Comparison of ENCODE assay signal across 8 cellular contexts in the genomic region with DNA sequence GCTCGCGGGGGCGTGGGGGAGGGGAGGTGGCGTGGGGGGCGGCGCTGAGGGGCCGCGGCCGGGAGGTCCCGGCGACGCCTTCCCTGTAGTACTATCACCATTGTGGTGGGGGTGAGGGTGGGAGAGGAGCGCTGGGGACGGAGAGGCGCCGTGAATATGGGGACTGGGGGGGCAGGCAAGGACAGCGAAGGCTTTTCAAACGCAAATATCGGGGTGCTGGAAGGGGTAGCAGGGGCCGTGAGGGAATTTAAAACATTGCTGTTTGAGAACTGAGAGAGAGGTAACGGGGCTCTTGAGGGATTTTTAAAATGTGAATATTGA. TPM values are rescaled to one million over a fixed set of nuclear protein-coding genes. Genes with fewer than 3 reads are reported as not detected.
DNase-seq lines count a peak whose midpoint lies in the region; ATAC-seq and TF ChIP-seq lines count a peak whose summit lies in the region.

No MANE protein-coding gene starts in this region.

- DNase-seq in AG10803 (ENCODE audit: low read depth) (no peak), adipocyte (ENCODE audit: low read depth) (no peak), uterus (no peak), NCI-H187 (lab: John Stamatoyannopoulos, UW) (no peak), GM03348 (ENCODE audit: low spot score) (no peak)

- ATAC-seq in HG02588 (IDR thresholded peaks at IDR 0.05; ENCODE audit: unreplicated experiment) (peak; percentile 12), HG03439 (IDR thresholded peaks at IDR 0.05; ENCODE audit: unreplicated experiment) (no peak)

- no peak for TF ChIP-seq POLR2A in uterus (IDR thresholded peaks at IDR 0.05)

- WGBS in liver: 1% methylated on average over 21 of the region's 21 CpGs

- H3K9me3 ChIP-seq in adipocyte (ENCODE audit: control insufficient read depth, low read length) (no peaks in the 10 kb centered on the region), liver (ENCODE audit: control insufficient read depth in 4 of 4, low read length in 3 of 4) (no peaks in the 10 kb centered on the region), uterus (no peaks in the 10 kb centered on the region)

- no peaks in the 10 kb centered on the region for H3K27me3 ChIP-seq in adipocyte (replicated peaks; ENCODE audit: control insufficient read depth, insufficient read depth, low read length)
- no peaks in the 10 kb centered on the region for H3K27me3 ChIP-seq in liver (ENCODE audit: control insufficient read depth in 4 of 4, insufficient read depth in 4 of 4, low read length in 3 of 4)
- H3K27me3 ChIP-seq in uterus: no peaks in the 10 kb centered on the region

- H3K9ac ChIP-seq in adipocyte (ENCODE audit: low read length) (peak overlapping the region; percentile 90), liver (ENCODE audit: low read depth in 1 of 2, low read length in 2 of 2) (peak overlapping the region; percentile 75 to 86)

- H3K4me1 ChIP-seq in adipocyte (ENCODE audit: control insufficient read depth, insufficient read depth, low read length): peaks cover 24% of the 10 kb centered on the region
- peaks cover 5 to 22% (median 14%) of the 10 kb centered on the region in 4 donors for H3K4me1 ChIP-seq in liver (ENCODE audit: control insufficient read depth in 4 of 4, insufficient read depth in 4 of 4, low read length in 3 of 4)
- peaks cover 6 to 7% of the 10 kb centered on the region in 2 donors for H3K4me1 ChIP-seq in uterus

- H3K27ac ChIP-seq in liver (ENCODE audit: low read depth in 1 of 2, low read length in 2 of 2): peak overlapping the region; percentile 70 to 78
- H3K27ac ChIP-seq in uterus: peak overlapping the region; percentile 83 to 90

- H3K36me3 ChIP-seq in adipocyte (ENCODE audit: control insufficient read depth, insufficient read depth, low read length, severe bottlenecking) (no peaks in the 10 kb centered on the region), liver (ENCODE audit: control insufficient read depth in 4 of 4, insufficient read depth in 3 of 4, low read depth in 1 of 4, low read length in 3 of 4) (no peaks in the 10 kb centered on the region), uterus (no peaks in the 10 kb centered on the region)

- H3K4me3 ChIP-seq in AG10803 (ENCODE audit: low read length): peak overlapping the region; percentile 86
- H3K4me3 ChIP-seq in adipocyte (ENCODE audit: low read length): peak overlapping the region; percentile 84
- peak overlapping the region; percentile 94 to 96 (median 95) for H3K4me3 ChIP-seq in liver (ENCODE audit: low read depth in 1 of 3, low read length in 3 of 3)
- H3K4me3 ChIP-seq in uterus: peak overlapping the region; percentile 82 to 94

- TF ChIP-seq RAD21 in liver (IDR thresholded peaks at IDR 0.05): no peak

- intact Hi-C loops in uterus (cut with DNase I; ENCODE audit: low total_unique reads): no loop called here

- TF ChIP-seq CTCF in AG10803 (conservative IDR thresholded peaks at IDR 0.05; ENCODE audit: low read length) (no peak), liver (IDR thresholded peaks at IDR 0.05; ENCODE audit: low read depth, low read length, missing input control) (no peak), uterus (IDR thresholded peaks at IDR 0.05) (no peak)

TF ChIP-seq in liver, 16 proteins besides CTCF, POLR2A, EP300 and RAD21:
- no peak for TF ChIP-seq HNF4A (conservative IDR thresholded peaks at IDR 0.05)
- no peak for TF ChIP-seq EGR1 (IDR thresholded peaks at IDR 0.05; ENCODE audit: low read depth in 2 of 2)
- TF ChIP-seq, protein P1, sequence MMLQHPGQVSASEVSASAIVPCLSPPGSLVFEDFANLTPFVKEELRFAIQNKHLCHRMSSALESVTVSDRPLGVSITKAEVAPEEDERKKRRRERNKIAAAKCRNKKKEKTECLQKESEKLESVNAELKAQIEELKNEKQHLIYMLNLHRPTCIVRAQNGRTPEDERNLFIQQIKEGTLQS (IDR thresholded peaks at IDR 0.05): no peak
- TF ChIP-seq TAF1 (conservative IDR thresholded peaks at IDR 0.05): no peak
- no peak for TF ChIP-seq JUND (IDR thresholded peaks at IDR 0.05)
- TF ChIP-seq GABPA (IDR thresholded peaks at IDR 0.05 in 1 of 2, conservative IDR thresholded peaks at IDR 0.05 in 1 of 2): no peak
- no peak for TF ChIP-seq SP1 (IDR thresholded peaks at IDR 0.05)
- TF ChIP-seq NR2F2 (IDR thresholded peaks at IDR 0.05): no peak
- no peak for TF ChIP-seq RXRA (IDR thresholded peaks at IDR 0.05)
- TF ChIP-seq, protein P2, sequence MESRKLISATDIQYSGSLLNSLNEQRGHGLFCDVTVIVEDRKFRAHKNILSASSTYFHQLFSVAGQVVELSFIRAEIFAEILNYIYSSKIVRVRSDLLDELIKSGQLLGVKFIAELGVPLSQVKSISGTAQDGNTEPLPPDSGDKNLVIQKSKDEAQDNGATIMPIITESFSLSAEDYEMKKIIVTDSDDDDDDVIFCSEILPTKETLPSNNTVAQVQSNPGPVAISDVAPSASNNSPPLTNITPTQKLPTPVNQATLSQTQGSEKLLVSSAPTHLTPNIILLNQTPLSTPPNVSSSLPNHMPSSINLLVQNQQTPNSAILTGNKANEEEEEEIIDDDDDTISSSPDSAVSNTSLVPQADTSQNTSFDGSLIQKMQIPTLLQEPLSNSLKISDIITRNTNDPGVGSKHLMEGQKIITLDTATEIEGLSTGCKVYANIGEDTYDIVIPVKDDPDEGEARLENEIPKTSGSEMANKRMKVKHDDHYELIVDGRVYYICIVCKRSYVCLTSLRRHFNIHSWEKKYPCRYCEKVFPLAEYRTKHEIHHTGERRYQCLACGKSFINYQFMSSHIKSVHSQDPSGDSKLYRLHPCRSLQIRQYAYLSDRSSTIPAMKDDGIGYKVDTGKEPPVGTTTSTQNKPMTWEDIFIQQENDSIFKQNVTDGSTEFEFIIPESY (IDR thresholded peaks at IDR 0.05): no peak
- no peak for TF ChIP-seq FOXA2 (IDR thresholded peaks at IDR 0.05)
- no peak for TF ChIP-seq HNF4G (IDR thresholded peaks at IDR 0.05)
- TF ChIP-seq, protein P3, sequence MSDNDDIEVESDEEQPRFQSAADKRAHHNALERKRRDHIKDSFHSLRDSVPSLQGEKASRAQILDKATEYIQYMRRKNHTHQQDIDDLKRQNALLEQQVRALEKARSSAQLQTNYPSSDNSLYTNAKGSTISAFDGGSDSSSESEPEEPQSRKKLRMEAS (IDR thresholded peaks at IDR 0.05): no peak
- TF ChIP-seq FOXA1 (IDR thresholded peaks at IDR 0.05): no peak
- TF ChIP-seq YY1 (IDR thresholded peaks at IDR 0.05): no peak

RNA-seq across cellular contexts. Expression of a gene that starts 0.4 kb away (rescaled TPM):
- total RNA-seq in liver (10 to 100 TPM; 15.5 to 16.7 TPM), uterus (10 to 100 TPM; 18.8 to 53.9 (median 29.6) TPM)
- polyA plus RNA-seq in liver: 1 to 10 TPM; 2.7 to 4.0 TPM

RNA-seq across cellular contexts. Expression of a gene that starts 21.4 kb away (rescaled TPM):
- total RNA-seq in liver (10 to 100 TPM; 39.1 to 48.1 TPM), uterus (100 to 1,000 TPM in 2 of 4 donors, 10 to 100 TPM in 2; 69.1 to 153 (median 101) TPM)
- polyA plus RNA-seq in liver: 10 to 100 TPM; 11.4 to 25.1 TPM
